Comparison of ENCODE assay signal across 7 cellular contexts in genomic region chr10:28157379-28157778, GRCh38.
"Had no signal": no experiment of that assay in that cellular context is flagged by ENCODE, and none has a peak within 500 bp of the region (broad histone marks: within the 10 kb centered on the region; RNA-seq: fewer than 3 reads in every experiment).

No MANE protein-coding gene starts in this region.

- H3K27ac ChIP-seq: HL-60 had no signal

- H3K4me3 Mint-ChIP-seq: IgD-negative memory B cell had no signal

- H3K27ac Mint-ChIP-seq: IgD-negative memory B cell had no signal

- DNase-seq: IMR-90, KBM-7, KG1 had no signal

- ATAC-seq: HepG2, K562 had no signal

- H3K4me3 ChIP-seq: K562 had no signal
